11 cellular contexts compared by ENCODE assay signal in the genomic region with DNA sequence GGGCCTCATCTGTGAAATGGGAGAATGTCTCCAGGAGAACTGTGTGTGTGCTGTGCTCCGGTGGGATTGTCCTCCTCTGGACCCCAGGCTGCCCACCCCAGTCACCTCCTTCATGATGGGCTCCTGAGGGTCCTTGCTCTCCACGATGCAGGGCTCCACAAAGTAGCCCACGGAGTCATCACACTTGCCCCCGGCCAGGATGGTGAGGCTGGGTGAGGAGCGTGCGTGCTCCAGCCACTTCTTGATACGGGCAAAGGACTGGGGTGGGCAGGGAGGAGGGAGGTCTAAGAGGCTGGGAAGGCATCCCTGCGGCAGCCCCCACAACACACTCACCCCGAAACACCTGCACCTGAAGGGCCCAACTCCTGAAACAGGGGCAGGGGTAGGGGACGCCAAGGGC. TPM values are rescaled to one million over a fixed set of nuclear protein-coding genes. Genes with fewer than 3 reads are reported as not detected.
"Had no signal": no experiment of that assay in that cellular context is flagged by ENCODE, and none has a peak within 500 bp of the region (broad histone marks: within the 10 kb centered on the region; RNA-seq: fewer than 3 reads in every experiment).

No MANE protein-coding gene starts in this region.

- H3K27ac ChIP-seq: GM23248 had no signal

- H3K4me3 ChIP-seq: GM23248, GM23338, HAP-1 had no signal

- H3K9ac ChIP-seq: GM23248 had no signal

- H2AFZ ChIP-seq: GM23248, GM23338 had no signal

- FAIRE-seq: H1, H54 had no signal

- H3K9me3 ChIP-seq: HAP-1 had no signal

- DNase-seq: GM23248, GOT3, H7, H9, HCEC 1CT, HFFc6 had no signal

- H3K4me2 ChIP-seq: GM23338 had no signal

- H3K36me3 ChIP-seq: HAP-1 had no signal

RNA-seq across cellular contexts. Expression of a gene that starts 16.8 kb away (rescaled TPM):
- total RNA-seq: GM23248, GM23338, H1, H4, H9, HFFc6 had no signal
- polyA plus RNA-seq: GM23248, GM23338, H1 had no signal
